ENCODE assay signal across 14 cellular contexts in genomic region chr7:36400023-36400422, GRCh38. TPM values are rescaled to one million over a fixed set of nuclear protein-coding genes. Genes with fewer than 3 reads are reported as not detected.
DNase-seq lines count a peak whose midpoint lies in the region; ATAC-seq and TF ChIP-seq lines count a peak whose summit lies in the region.
"Had no signal": no experiment of that assay in that cellular context is flagged by ENCODE, and none has a peak within 500 bp of the region (broad histone marks: within the 10 kb centered on the region; RNA-seq: fewer than 3 reads in every experiment).

No MANE protein-coding gene starts in this region.

- POLR2A ChIA-PET in activated CD8-positive, alpha-beta T cell treated with anti-CD3 and anti-CD28 coated beads, Interleukin-2, amount 10 ng/mL, durations not matched to agents 7 days and 5 days (lab: Charles Lee): interaction anchor here (0.6 to 1.2 kb wide), 2 partner anchors 8 to 1765 kb away, joined by 4 read pairs; no protein-coding TSS in a partner anchor

- no peaks in the 10 kb centered on the region for H3K27me3 Mint-ChIP-seq in brain
- H3K27me3 Mint-ChIP-seq in activated CD8-positive, alpha-beta T cell treated with anti-CD3 and anti-CD28 coated beads, Interleukin-2, amount 10 ng/mL, durations not matched to agents 7 days and 5 days (ENCODE audit: low read depth): no peaks in the 10 kb centered on the region

- no peak for TF ChIP-seq CTCF in brain (conservative IDR thresholded peaks at IDR 0.05)

- H3K36me3 Mint-ChIP-seq in brain: peaks cover 67% of the 10 kb centered on the region
- peaks cover 84% of the 10 kb centered on the region for H3K36me3 Mint-ChIP-seq in activated CD8-positive, alpha-beta T cell treated with anti-CD3 and anti-CD28 coated beads, Interleukin-2, amount 10 ng/mL, durations not matched to agents 7 days and 5 days (ENCODE audit: low read depth)

- no peak for ATAC-seq in HG03135 (IDR thresholded peaks at IDR 0.05; ENCODE audit: unreplicated experiment)
- no peak for ATAC-seq in activated CD8-positive, alpha-beta T cell treated with anti-CD3 and anti-CD28 coated beads, Interleukin-2, amount 10 ng/mL, durations not matched to agents 7 days and 5 days
- ATAC-seq: GM12878, K562, Right ventricle myocardium inferior had no signal

- CTCF ChIA-PET in activated CD8-positive, alpha-beta T cell treated with anti-CD3 and anti-CD28 coated beads, Interleukin-2, amount 10 ng/mL, durations not matched to agents 7 days and 5 days (lab: Charles Lee): interaction anchor here (1.0 to 1.5 kb wide), 3 partner anchors 9 to 42 kb away, joined by 3 to 5 read pairs (median 5); a partner anchor contains a TSS

- peak overlapping the region in 2 of 5 experiments; percentile 31 to 55 for H3K4me3 Mint-ChIP-seq in brain
- no peak overlapping the region for H3K4me3 Mint-ChIP-seq in activated CD8-positive, alpha-beta T cell treated with anti-CD3 and anti-CD28 coated beads, Interleukin-2, amount 10 ng/mL, durations not matched to agents 7 days and 5 days

- peaks cover 1% of the 10 kb centered on the region for H3K4me1 Mint-ChIP-seq in brain
- peaks cover 30% of the 10 kb centered on the region for H3K4me1 Mint-ChIP-seq in activated CD8-positive, alpha-beta T cell treated with anti-CD3 and anti-CD28 coated beads, Interleukin-2, amount 10 ng/mL, durations not matched to agents 7 days and 5 days (ENCODE audit: low read depth)

- peak overlapping the region in 3 of 5 experiments; percentile 15 to 89 (median 72) for H3K27ac Mint-ChIP-seq in brain
- H3K27ac Mint-ChIP-seq in activated CD8-positive, alpha-beta T cell treated with anti-CD3 and anti-CD28 coated beads, Interleukin-2, amount 10 ng/mL, durations not matched to agents 7 days and 5 days: no peak overlapping the region

- peaks cover 0 to 7% (median 0%) of the 10 kb centered on the region in 5 experiments for H3K9me3 Mint-ChIP-seq in brain
- H3K9me3 Mint-ChIP-seq in activated CD8-positive, alpha-beta T cell treated with anti-CD3 and anti-CD28 coated beads, Interleukin-2, amount 10 ng/mL, durations not matched to agents 7 days and 5 days (ENCODE audit: insufficient read depth): peaks cover 8% of the 10 kb centered on the region

- peak; percentile 20 for DNase-seq in SIG-M5 treated with dmso at 0.1 percent for 504 hours (lab: John Stamatoyannopoulos, UW; ENCODE audit: unreplicated experiment)
- no peak for DNase-seq in SIG-M5 (lab: John Stamatoyannopoulos, UW)
- peak; percentile 83 for DNase-seq in NOMO-1 treated with DMSO at 0.1 percent for 48 hours (lab: John Stamatoyannopoulos, UW; ENCODE audit: unreplicated experiment)
- peak; percentile 51 for DNase-seq in superior temporal gyrus (ENCODE audit: extremely low spot score)
- DNase-seq in activated CD8-positive, alpha-beta T cell treated with anti-CD3 and anti-CD28 coated beads, Interleukin-2, amount 10 ng/mL, durations not matched to agents 7 days and 5 days: no peak
- DNase-seq in OCI-M2 (lab: John Stamatoyannopoulos, UW; ENCODE audit: unreplicated experiment): no peak
- DNase-seq: NCI-H1417, NCI-H2081, NCI-H524 had no signal

RNA-seq across cellular contexts. Expression of gene ANLN, which starts 10.4 kb away (rescaled TPM):
- polyA plus RNA-seq in brain (ENCODE audit: insufficient read depth, low read depth, low replicate concordance): 29.6 TPM
- 10 to 100 TPM; 80.8 to 83.3 TPM for total RNA-seq in activated CD8-positive, alpha-beta T cell treated with anti-CD3 and anti-CD28 coated beads, Interleukin-2, amount 10 ng/mL, durations not matched to agents 7 days and 5 days

Comparison
In these comparisons a context has a peak if more than half of its experiments do, and no peak if none do; other contexts are left out.
1. DNase-seq: peak in SIG-M5 treated with dmso at 0.1 percent for 504 hours (single experiment), NOMO-1 treated with DMSO at 0.1 percent for 48 hours (single experiment) and superior temporal gyrus (single experiment); none in SIG-M5 (single experiment), activated CD8-positive, alpha-beta T cell treated with anti-CD3 and anti-CD28 coated beads, Interleukin-2, amount 10 ng/mL, durations not matched to agents 7 days and 5 days (single experiment) and OCI-M2 (single experiment).